Comparison of ENCODE assay signal across 11 cellular contexts in the genomic region with DNA sequence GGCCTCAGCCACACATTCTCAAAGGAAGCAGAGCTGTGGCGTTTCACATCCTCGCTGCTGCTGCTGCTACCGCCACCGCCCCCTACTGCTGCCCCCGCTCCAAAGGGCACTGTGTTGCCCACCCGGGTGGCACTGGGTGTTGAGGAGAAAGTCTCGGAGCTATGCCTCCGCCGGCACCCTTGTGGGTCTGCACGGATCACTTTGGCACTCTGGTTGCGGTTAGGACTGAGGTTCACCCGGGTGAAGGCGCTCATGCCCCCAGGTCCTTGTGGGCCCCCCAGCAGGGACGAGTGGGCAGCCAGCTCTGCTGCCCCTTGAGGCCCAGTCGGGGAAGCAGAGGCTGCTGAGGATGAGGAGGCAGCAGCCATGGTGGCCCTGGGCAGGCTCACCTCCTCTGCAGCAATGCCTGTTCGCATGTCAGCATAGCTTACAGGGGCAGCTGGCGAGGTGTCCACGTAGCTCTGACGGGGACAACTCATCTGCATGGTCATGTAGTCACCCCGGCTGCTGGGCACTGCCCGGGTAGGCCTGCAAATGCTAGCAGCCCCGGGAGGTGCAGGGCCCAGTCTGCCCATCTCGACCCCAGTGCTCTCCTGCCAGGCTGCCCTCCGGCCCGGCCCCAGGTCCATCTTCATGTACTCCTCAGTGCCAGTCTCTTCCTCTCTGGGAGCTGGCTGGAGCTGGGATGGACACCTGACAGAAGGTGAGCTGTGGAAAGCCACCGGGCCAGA. TPM values are rescaled to one million over a fixed set of nuclear protein-coding genes. Genes with fewer than 3 reads are reported as not detected.
DNase-seq lines count a peak whose midpoint lies in the region; ATAC-seq and TF ChIP-seq lines count a peak whose summit lies in the region.
"Had no signal": no experiment of that assay in that cellular context is flagged by ENCODE, and none has a peak within 500 bp of the region (broad histone marks: within the 10 kb centered on the region; RNA-seq: fewer than 3 reads in every experiment).

No MANE protein-coding gene starts in this region.

- H3K4me3 ChIP-seq in AG09309 (ENCODE audit: control insufficient read depth, low read depth, low read length) (peak overlapping the region; percentile 85), OCI-LY7 (ENCODE audit: low read depth, low read length, poor library complexity, severe bottlenecking) (peak overlapping the region; percentile 73)

- H3K27ac ChIP-seq in OCI-LY7 (ENCODE audit: low read depth, low read length, poor library complexity, severe bottlenecking), result no peak overlapping the region

- BruUV-seq in OCI-LY7 (replicated peaks; lab: Mats Ljungman, UMichigan), result no TSS peak

- H3K4me1 ChIP-seq in OCI-LY7 (ENCODE audit: insufficient read depth, low read length, poor library complexity, severe bottlenecking), result peaks cover 53% of the 10 kb centered on the region

- CTCF ChIA-PET in OCI-LY7 (lab: Charles Lee; ENCODE audit: unreplicated experiment), result interaction anchor here (0.5 kb wide), 1 partner anchor 45 kb away, joined by 3 read pairs; no protein-coding TSS in a partner anchor
- CTCF ChIA-PET in activated CD4-positive, alpha-beta memory T cell treated with anti-CD3 and anti-CD28 coated beads, Interleukin-2, amount 10 ng/mL, durations not matched to agents 7 days and 5 days (lab: Charles Lee), result interaction anchor here (0.9 to 1.8 kb wide), 4 partner anchors 9 to 580 kb away, joined by 3 to 6 read pairs (median 4); no protein-coding TSS in a partner anchor

- peaks cover 15% of the 10 kb centered on the region for H3K36me3 Mint-ChIP-seq in neural crest cell (ENCODE audit: low read depth)
- peaks cover 30% of the 10 kb centered on the region for H3K36me3 Mint-ChIP-seq in activated CD4-positive, alpha-beta memory T cell treated with anti-CD3 and anti-CD28 coated beads, Interleukin-2, amount 10 ng/mL, durations not matched to agents 7 days and 5 days (ENCODE audit: low read depth)
- H3K36me3 Mint-ChIP-seq: memory B cell had no signal

- H3K9me3 ChIP-seq in OCI-LY7 (ENCODE audit: low read length), result no peaks in the 10 kb centered on the region

- no peaks in the 10 kb centered on the region for H3K9me3 Mint-ChIP-seq in neural crest cell
- H3K9me3 Mint-ChIP-seq in activated CD4-positive, alpha-beta memory T cell treated with anti-CD3 and anti-CD28 coated beads, Interleukin-2, amount 10 ng/mL, durations not matched to agents 7 days and 5 days, result no peaks in the 10 kb centered on the region
- H3K9me3 Mint-ChIP-seq: activated T-cell treated with anti-CD3 and anti-CD28 coated beads, Interleukin-2, amount 50 U/mL, for 72 hours; memory B cell had no signal

- no peaks in the 10 kb centered on the region for H3K9me2 ChIP-seq in OCI-LY7 (ENCODE audit: insufficient read depth, low read length)

- peak overlapping the region; percentile 95 for H3K4me2 ChIP-seq in OCI-LY7 (ENCODE audit: low read length)

- peaks cover 50% of the 10 kb centered on the region for H3K4me1 Mint-ChIP-seq in neural crest cell
- peaks cover 61% of the 10 kb centered on the region for H3K4me1 Mint-ChIP-seq in activated CD4-positive, alpha-beta memory T cell treated with anti-CD3 and anti-CD28 coated beads, Interleukin-2, amount 10 ng/mL, durations not matched to agents 7 days and 5 days

- intact Hi-C loops in OCI-LY7 (cut with micrococcal nuclease; ENCODE audit: unreplicated experiment), result loop anchor here (5.0 to 10.0 kb wide), 3 partner anchors 103 to 1521 kb away; no protein-coding TSS in a partner anchor

- H2AFZ ChIP-seq in OCI-LY7 (ENCODE audit: low read length), result no peak overlapping the region

- DNase-seq in AG09309 (ENCODE audit: low read depth) (no peak), OCI-LY7 (ENCODE audit: low spot score) (no peak), fibroblast of gingiva (ENCODE audit: low read depth) (peak; percentile 52), neural crest cell (ENCODE audit: low read depth, low spot score) (no peak), HuH-7 (ENCODE audit: low spot score) (no peak), OCI-M1 (lab: John Stamatoyannopoulos, UW) (no peak)
- no peak for DNase-seq in activated CD4-positive, alpha-beta memory T cell treated with anti-CD3 and anti-CD28 coated beads, Interleukin-2, amount 10 ng/mL, durations not matched to agents 7 days and 5 days
- DNase-seq: activated T-cell treated with anti-CD3 and anti-CD28 coated beads, Interleukin-2, amount 50 U/mL, for 72 hours; NCI-H510A had no signal

- POLR2A ChIA-PET in OCI-LY7 (lab: Charles Lee), result interaction anchor here (0.7 to 10.5 kb wide), 6 partner anchors 8 to 197 kb away, joined by 3 to 122 read pairs (median 4); no protein-coding TSS in a partner anchor
- POLR2A ChIA-PET in activated CD4-positive, alpha-beta memory T cell treated with anti-CD3 and anti-CD28 coated beads, Interleukin-2, amount 10 ng/mL, durations not matched to agents 7 days and 5 days (lab: Charles Lee), result interaction anchor here (1.7 kb wide), 1 partner anchor 40 kb away, joined by 6 read pairs; a partner anchor contains a TSS

- peaks cover 5% of the 10 kb centered on the region for H4K20me1 ChIP-seq in OCI-LY7 (ENCODE audit: insufficient read depth, low read length)

- peaks cover 73% of the 10 kb centered on the region for H3K79me2 ChIP-seq in OCI-LY7 (ENCODE audit: insufficient read depth, low read depth, low read length)

- no peak for ATAC-seq in GM19328 (IDR thresholded peaks at IDR 0.05; ENCODE audit: unreplicated experiment)
- ATAC-seq: activated T-cell treated with anti-CD3 and anti-CD28 coated beads, Interleukin-2, amount 50 U/mL, for 72 hours had no signal

- H3K27ac Mint-ChIP-seq in neural crest cell (ENCODE audit: unreplicated experiment), result no peak overlapping the region
- H3K27ac Mint-ChIP-seq in activated CD4-positive, alpha-beta memory T cell treated with anti-CD3 and anti-CD28 coated beads, Interleukin-2, amount 10 ng/mL, durations not matched to agents 7 days and 5 days, result no peak overlapping the region
- H3K27ac Mint-ChIP-seq: activated T-cell treated with anti-CD3 and anti-CD28 coated beads, Interleukin-2, amount 50 U/mL, for 72 hours had no signal

- H3K36me3 ChIP-seq in OCI-LY7 (ENCODE audit: insufficient read depth, low read length), result peaks cover 49% of the 10 kb centered on the region

- H3K27me3 Mint-ChIP-seq in neural crest cell (ENCODE audit: low read depth), result no peaks in the 10 kb centered on the region
- no peaks in the 10 kb centered on the region for H3K27me3 Mint-ChIP-seq in activated CD4-positive, alpha-beta memory T cell treated with anti-CD3 and anti-CD28 coated beads, Interleukin-2, amount 10 ng/mL, durations not matched to agents 7 days and 5 days
- H3K27me3 Mint-ChIP-seq: memory B cell had no signal

- H3K4me3 Mint-ChIP-seq in neural crest cell, result peak overlapping the region; percentile 84
- no peak overlapping the region for H3K4me3 Mint-ChIP-seq in activated CD4-positive, alpha-beta memory T cell treated with anti-CD3 and anti-CD28 coated beads, Interleukin-2, amount 10 ng/mL, durations not matched to agents 7 days and 5 days
- H3K4me3 Mint-ChIP-seq: memory B cell had no signal

- TF ChIP-seq CTCF in AG09309 (IDR thresholded peaks at IDR 0.05; ENCODE audit: control insufficient read depth, insufficient read depth, low read depth, low read length, missing control alignments) (peak; percentile 50), OCI-LY7 (conservative IDR thresholded peaks at IDR 0.05; ENCODE audit: low read length) (peak; percentile 38; the same call in 1 of the 2 replicates), neural crest cell (conservative IDR thresholded peaks at IDR 0.05) (no peak)

RNA-seq across cellular contexts. Expression of a gene that starts 4.2 kb away (rescaled TPM):
- total RNA-seq in OCI-LY7 (2014; rRNA removed; shearing (Covaris generic)), result 15.9 and 18.1 TPM in 2 replicates
- 23.5 and 23.6 TPM in 2 replicates for total RNA-seq in OCI-LY7 (2022)
- 14.8 and 15.1 TPM in 2 replicates for total RNA-seq in neural crest cell
- 1 to 10 TPM; 7.2 to 7.4 TPM for total RNA-seq in activated CD4-positive, alpha-beta memory T cell treated with anti-CD3 and anti-CD28 coated beads, Interleukin-2, amount 10 ng/mL, durations not matched to agents 7 days and 5 days

RNA-seq across cellular contexts. Expression of a gene that starts 40.4 kb away (rescaled TPM):
- total RNA-seq in OCI-LY7 (2014; rRNA removed; shearing (Covaris generic)), result 30.4 and 40.8 TPM in 2 replicates
- total RNA-seq in OCI-LY7 (2022), result 80.3 and 87.8 TPM in 2 replicates
- 34.3 and 39.7 TPM in 2 replicates for total RNA-seq in neural crest cell
- total RNA-seq in activated CD4-positive, alpha-beta memory T cell treated with anti-CD3 and anti-CD28 coated beads, Interleukin-2, amount 10 ng/mL, durations not matched to agents 7 days and 5 days, result 10 to 100 TPM; 38.1 to 43.0 TPM
